1 cellular context compared by ENCODE assay signal in genomic region chrX:15475021-15475420, GRCh38.
TF ChIP-seq lines count a peak whose summit lies in the region.

No MANE protein-coding gene starts in this region.

TF ChIP-seq in WTC11, 78 proteins besides CTCF, POLR2A, EP300 and RAD21:
- TF ChIP-seq TEAD4 (CRISPR knock-in tag; IDR thresholded peaks at IDR 0.05) (no peak), MLX (CRISPR knock-in tag; IDR thresholded peaks at IDR 0.05) (no peak), ZNF512 (CRISPR knock-in tag; IDR thresholded peaks at IDR 0.05; ENCODE audit: borderline replicate concordance) (no peak), RELA (CRISPR knock-in tag; IDR thresholded peaks at IDR 0.05; ENCODE audit: borderline replicate concordance) (no peak), ZNF281 (CRISPR knock-in tag; IDR thresholded peaks at IDR 0.05) (no peak), ZMAT4 (CRISPR knock-in tag; IDR thresholded peaks at IDR 0.05) (no peak), NR1H2 (CRISPR knock-in tag; IDR thresholded peaks at IDR 0.05) (no peak)
